In genomic region chr6:168353041-168353440, GRCh38 we compare ENCODE assay signal across 20 cellular contexts. TPM values are rescaled to one million over a fixed set of nuclear protein-coding genes. Genes with fewer than 3 reads are reported as not detected.
DNase-seq lines count a peak whose midpoint lies in the region; ATAC-seq and TF ChIP-seq lines count a peak whose summit lies in the region.
"Had no signal": no experiment of that assay in that cellular context is flagged by ENCODE, and none has a peak within 500 bp of the region (broad histone marks: within the 10 kb centered on the region; RNA-seq: fewer than 3 reads in every experiment).

No MANE protein-coding gene starts in this region.

- intact Hi-C loops in colonic mucosa (cut with DNase I) = no loop called here
- intact Hi-C loops in Caco-2 (cut with micrococcal nuclease; ENCODE audit: unreplicated experiment) = loop anchor here (10.0 kb wide), 1 partner anchor 288 kb away; no protein-coding TSS in a partner anchor

- H3K27ac Mint-ChIP-seq in activated naive CD4-positive, alpha-beta T cell treated with anti-CD3 and anti-CD28 coated beads, Interleukin-2, amount 50 U/mL, for 24 hours = peak overlapping the region; percentile 55
- H3K27ac Mint-ChIP-seq in osteocyte (ENCODE audit: unreplicated experiment) (no peak overlapping the region), Caco-2 (ENCODE audit: unreplicated experiment) (no peak overlapping the region)
- H3K27ac Mint-ChIP-seq in activated CD8-positive, alpha-beta T cell treated with anti-CD3 and anti-CD28 coated beads, Interleukin-2, amount 10 ng/mL, durations not matched to agents 7 days and 5 days = no peak overlapping the region
- H3K27ac Mint-ChIP-seq: CD14-positive monocyte; CD4-positive, alpha-beta memory T cell; CD4-positive, CD25-positive, alpha-beta regulatory T cell; CD8-positive, alpha-beta memory T cell had no signal

- no peaks in the 10 kb centered on the region for H3K36me3 Mint-ChIP-seq in activated naive CD4-positive, alpha-beta T cell treated with anti-CD3 and anti-CD28 coated beads, Interleukin-2, amount 50 U/mL, for 24 hours
- H3K36me3 Mint-ChIP-seq in osteocyte (ENCODE audit: unreplicated experiment) (peaks cover 2% of the 10 kb centered on the region), Caco-2 (ENCODE audit: insufficient read depth, unreplicated experiment) (no peaks in the 10 kb centered on the region)
- no peaks in the 10 kb centered on the region for H3K36me3 Mint-ChIP-seq in activated CD8-positive, alpha-beta T cell treated with anti-CD3 and anti-CD28 coated beads, Interleukin-2, amount 10 ng/mL, durations not matched to agents 7 days and 5 days (ENCODE audit: low read depth)
- H3K36me3 Mint-ChIP-seq: CD14-positive monocyte; CD4-positive, alpha-beta memory T cell; CD4-positive, CD25-positive, alpha-beta regulatory T cell; CD8-positive, alpha-beta memory T cell had no signal

- no peaks in the 10 kb centered on the region for H3K27me3 ChIP-seq in colonic mucosa
- H3K27me3 ChIP-seq in Caco-2 (replicated peaks; ENCODE audit: control insufficient read depth, insufficient read depth, low read length) = no peaks in the 10 kb centered on the region
- H3K27me3 ChIP-seq: BE2C had no signal

- H3K4me3 ChIP-seq in colonic mucosa (no peak overlapping the region), Caco-2 (ENCODE audit: low read depth, low read length) (no peak overlapping the region)
- H3K4me3 ChIP-seq: BLaER1 had no signal

- ATAC-seq in activated CD8-positive, alpha-beta T cell treated with anti-CD3 and anti-CD28 coated beads, Interleukin-2, amount 10 ng/mL, durations not matched to agents 7 days and 5 days = no peak

- no peak for TF ChIP-seq CTCF in colonic mucosa (IDR thresholded peaks at IDR 0.05)
- no peak for TF ChIP-seq CTCF in osteocyte (IDR thresholded peaks at IDR 0.05)
- no peak for TF ChIP-seq CTCF in Caco-2 (IDR thresholded peaks at IDR 0.05; ENCODE audit: insufficient read depth in 1 of 2, low read depth in 1 of 2, low read length in 1 of 2, severe bottlenecking in 1 of 2, unreplicated experiment in 1 of 2)

- BruUV-seq in Caco-2 (replicated peaks; lab: Mats Ljungman, UMichigan) = no TSS peak

- no peak overlapping the region for H3K4me3 Mint-ChIP-seq in activated naive CD4-positive, alpha-beta T cell treated with anti-CD3 and anti-CD28 coated beads, Interleukin-2, amount 50 U/mL, for 24 hours
- H3K4me3 Mint-ChIP-seq in osteocyte (ENCODE audit: unreplicated experiment) (no peak overlapping the region), Caco-2 (ENCODE audit: unreplicated experiment) (no peak overlapping the region)
- no peak overlapping the region for H3K4me3 Mint-ChIP-seq in activated CD8-positive, alpha-beta T cell treated with anti-CD3 and anti-CD28 coated beads, Interleukin-2, amount 10 ng/mL, durations not matched to agents 7 days and 5 days
- H3K4me3 Mint-ChIP-seq: CD14-positive monocyte; CD4-positive, alpha-beta memory T cell; CD4-positive, CD25-positive, alpha-beta regulatory T cell; CD8-positive, alpha-beta memory T cell had no signal

- peaks cover 7% of the 10 kb centered on the region for H3K27me3 Mint-ChIP-seq in activated naive CD4-positive, alpha-beta T cell treated with anti-CD3 and anti-CD28 coated beads, Interleukin-2, amount 50 U/mL, for 24 hours
- H3K27me3 Mint-ChIP-seq in osteocyte (ENCODE audit: unreplicated experiment) = peaks cover 6% of the 10 kb centered on the region
- no peaks in the 10 kb centered on the region for H3K27me3 Mint-ChIP-seq in Caco-2 (ENCODE audit: insufficient read depth, unreplicated experiment)
- peaks cover 4% of the 10 kb centered on the region for H3K27me3 Mint-ChIP-seq in activated CD8-positive, alpha-beta T cell treated with anti-CD3 and anti-CD28 coated beads, Interleukin-2, amount 10 ng/mL, durations not matched to agents 7 days and 5 days (ENCODE audit: low read depth)

- H3K36me3 ChIP-seq in colonic mucosa (no peaks in the 10 kb centered on the region), Caco-2 (ENCODE audit: control insufficient read depth, insufficient read depth, low read length) (no peaks in the 10 kb centered on the region)
- H3K36me3 ChIP-seq: BE2C, BLaER1 had no signal

- no peaks in the 10 kb centered on the region for H3K9me3 ChIP-seq in colonic mucosa
- peaks cover 6% of the 10 kb centered on the region; the same call in 1 of the 2 replicates for H3K9me3 ChIP-seq in Caco-2
- H3K9me3 ChIP-seq: BE2C had no signal

- H3K9ac ChIP-seq in colonic mucosa (ENCODE audit: low read depth in 2 of 2, low read length in 2 of 2) = no peak overlapping the region
- H3K9ac ChIP-seq: BLaER1 had no signal

- no peak for DNase-seq in activated naive CD4-positive, alpha-beta T cell treated with Interleukin-2 at 50 U/mL for 16 hours
- DNase-seq in colonic mucosa (peak; percentile 13), osteocyte (ENCODE audit: extremely low spot score, unreplicated experiment) (peak; percentile 59), KBM-7 (no peak), Caco-2 (no peak)
- no peak for DNase-seq in activated CD8-positive, alpha-beta T cell treated with anti-CD3 and anti-CD28 coated beads, Interleukin-2, amount 10 ng/mL, durations not matched to agents 7 days and 5 days
- DNase-seq: 8988T; ACHN; BE2C; C1 segment of cervical spinal cord; Calu3; CD4-positive, alpha-beta memory T cell; CD4-positive, CD25-positive, alpha-beta regulatory T cell; CD8-positive, alpha-beta memory T cell; COR-L47; DMS79 treated with DMSO at 0.1 percent for 48 hours; GF-D8 had no signal

- no peaks in the 10 kb centered on the region for H3K9me3 Mint-ChIP-seq in activated naive CD4-positive, alpha-beta T cell treated with anti-CD3 and anti-CD28 coated beads, Interleukin-2, amount 50 U/mL, for 24 hours
- H3K9me3 Mint-ChIP-seq in osteocyte (ENCODE audit: unreplicated experiment) = peaks cover 21% of the 10 kb centered on the region
- H3K9me3 Mint-ChIP-seq in Caco-2 (ENCODE audit: unreplicated experiment) = no peaks in the 10 kb centered on the region
- H3K9me3 Mint-ChIP-seq in activated CD8-positive, alpha-beta T cell treated with anti-CD3 and anti-CD28 coated beads, Interleukin-2, amount 10 ng/mL, durations not matched to agents 7 days and 5 days (ENCODE audit: insufficient read depth) = no peaks in the 10 kb centered on the region

- no peak overlapping the region for H3K27ac ChIP-seq in colonic mucosa
- H3K27ac ChIP-seq: BLaER1 had no signal

- POLR2A ChIA-PET in Caco-2 (lab: Charles Lee) = no interaction called here
- POLR2A ChIA-PET in activated CD8-positive, alpha-beta T cell treated with anti-CD3 and anti-CD28 coated beads, Interleukin-2, amount 10 ng/mL, durations not matched to agents 7 days and 5 days (lab: Charles Lee) = no interaction called here

- H3K4me1 ChIP-seq in colonic mucosa (no peaks in the 10 kb centered on the region), Caco-2 (no peaks in the 10 kb centered on the region)
- H3K4me1 ChIP-seq: BE2C, BLaER1 had no signal

- CTCF ChIA-PET in Caco-2 (lab: Charles Lee) = no interaction called here
- CTCF ChIA-PET in activated CD8-positive, alpha-beta T cell treated with anti-CD3 and anti-CD28 coated beads, Interleukin-2, amount 10 ng/mL, durations not matched to agents 7 days and 5 days (lab: Charles Lee) = no interaction called here

- in situ Hi-C loops in KBM-7 (cut with MboI; ENCODE audit: low pct_unique_long_range_greater_than_20kb, low sequenced_read_pairs) = loop anchor here (25.0 kb wide), 1 partner anchor 534 kb away; no protein-coding TSS in a partner anchor

- no peaks in the 10 kb centered on the region for H3K4me1 Mint-ChIP-seq in activated naive CD4-positive, alpha-beta T cell treated with anti-CD3 and anti-CD28 coated beads, Interleukin-2, amount 50 U/mL, for 24 hours
- H3K4me1 Mint-ChIP-seq in osteocyte (ENCODE audit: unreplicated experiment) (peaks cover 5% of the 10 kb centered on the region), Caco-2 (ENCODE audit: low read depth, unreplicated experiment) (no peaks in the 10 kb centered on the region)
- H3K4me1 Mint-ChIP-seq in activated CD8-positive, alpha-beta T cell treated with anti-CD3 and anti-CD28 coated beads, Interleukin-2, amount 10 ng/mL, durations not matched to agents 7 days and 5 days (ENCODE audit: low read depth) = no peaks in the 10 kb centered on the region
- H3K4me1 Mint-ChIP-seq: CD14-positive monocyte; CD4-positive, alpha-beta memory T cell; CD4-positive, CD25-positive, alpha-beta regulatory T cell; CD8-positive, alpha-beta memory T cell had no signal

RNA-seq across cellular contexts. Expression of gene DACT2, which starts 33.5 kb away (rescaled TPM):
- total RNA-seq in colonic mucosa (1 to 10 TPM; 2.0 TPM), osteocyte (0.94 and 1.4 TPM in 2 replicates), Caco-2 (2022) (18.6 and 21.1 TPM in 2 replicates)
- not detected for total RNA-seq in activated CD8-positive, alpha-beta T cell treated with anti-CD3 and anti-CD28 coated beads, Interleukin-2, amount 10 ng/mL, durations not matched to agents 7 days and 5 days
- total RNA-seq: Calu3; CD4-positive, alpha-beta memory T cell; CD4-positive, CD25-positive, alpha-beta regulatory T cell; CD8-positive, alpha-beta memory T cell had no signal

Comparison
In these comparisons a context has a peak if more than half of its experiments do, and no peak if none do; other contexts are left out.
1. DNase-seq: peak in colonic mucosa (single experiment) and osteocyte (single experiment); none in activated naive CD4-positive, alpha-beta T cell treated with Interleukin-2 at 50 U/mL for 16 hours (single experiment), KBM-7 (single experiment), Caco-2 (0 of 2) and activated CD8-positive, alpha-beta T cell treated with anti-CD3 and anti-CD28 coated beads, Interleukin-2, amount 10 ng/mL, durations not matched to agents 7 days and 5 days (single experiment).